1 cellular context compared by ENCODE assay signal in genomic region chr3:170128259-170128976, GRCh38.
A peak's percentile ranks its signal among the peaks of the same experiment; 100 is the strongest.
TF ChIP-seq lines count a peak whose summit lies in the region.

No MANE protein-coding gene starts in this region.

TF ChIP-seq in GM12878, 131 proteins besides CTCF, POLR2A, EP300 and RAD21 (continued from another document and continues in another):
- TF ChIP-seq, protein P1, sequence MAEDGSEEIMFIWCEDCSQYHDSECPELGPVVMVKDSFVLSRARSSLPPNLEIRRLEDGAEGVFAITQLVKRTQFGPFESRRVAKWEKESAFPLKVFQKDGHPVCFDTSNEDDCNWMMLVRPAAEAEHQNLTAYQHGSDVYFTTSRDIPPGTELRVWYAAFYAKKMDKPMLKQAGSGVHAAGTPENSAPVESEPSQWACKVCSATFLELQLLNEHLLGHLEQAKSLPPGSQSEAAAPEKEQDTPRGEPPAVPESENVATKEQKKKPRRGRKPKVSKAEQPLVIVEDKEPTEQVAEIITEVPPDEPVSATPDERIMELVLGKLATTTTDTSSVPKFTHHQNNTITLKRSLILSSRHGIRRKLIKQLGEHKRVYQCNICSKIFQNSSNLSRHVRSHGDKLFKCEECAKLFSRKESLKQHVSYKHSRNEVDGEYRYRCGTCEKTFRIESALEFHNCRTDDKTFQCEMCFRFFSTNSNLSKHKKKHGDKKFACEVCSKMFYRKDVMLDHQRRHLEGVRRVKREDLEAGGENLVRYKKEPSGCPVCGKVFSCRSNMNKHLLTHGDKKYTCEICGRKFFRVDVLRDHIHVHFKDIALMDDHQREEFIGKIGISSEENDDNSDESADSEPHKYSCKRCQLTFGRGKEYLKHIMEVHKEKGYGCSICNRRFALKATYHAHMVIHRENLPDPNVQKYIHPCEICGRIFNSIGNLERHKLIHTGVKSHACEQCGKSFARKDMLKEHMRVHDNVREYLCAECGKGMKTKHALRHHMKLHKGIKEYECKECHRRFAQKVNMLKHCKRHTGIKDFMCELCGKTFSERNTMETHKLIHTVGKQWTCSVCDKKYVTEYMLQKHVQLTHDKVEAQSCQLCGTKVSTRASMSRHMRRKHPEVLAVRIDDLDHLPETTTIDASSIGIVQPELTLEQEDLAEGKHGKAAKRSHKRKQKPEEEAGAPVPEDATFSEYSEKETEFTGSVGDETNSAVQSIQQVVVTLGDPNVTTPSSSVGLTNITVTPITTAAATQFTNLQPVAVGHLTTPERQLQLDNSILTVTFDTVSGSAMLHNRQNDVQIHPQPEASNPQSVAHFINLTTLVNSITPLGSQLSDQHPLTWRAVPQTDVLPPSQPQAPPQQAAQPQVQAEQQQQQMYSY (CRISPR knock-in tag; IDR thresholded peaks at IDR 0.05) = no peak
- TF ChIP-seq CREB1 (IDR thresholded peaks at IDR 0.05; ENCODE audit: low read depth) (0 out of 2 replicates have a peak, but pooled peaks have one; percentile 43), POLR2AphosphoS2 (IDR thresholded peaks at IDR 0.05; ENCODE audit: low read depth, low read length) (no peak), KDM1A (IDR thresholded peaks at IDR 0.05; ENCODE audit: borderline replicate concordance) (no peak), PAX8 (IDR thresholded peaks at IDR 0.05) (no peak), ASH2L (IDR thresholded peaks at IDR 0.05; ENCODE audit: borderline replicate concordance, low read depth) (no peak), ZBED1 (IDR thresholded peaks at IDR 0.05; ENCODE audit: borderline replicate concordance) (0 out of 2 replicates have a peak, but pooled peaks have one; percentile 43), DPF2 (IDR thresholded peaks at IDR 0.05) (peak; percentile 58; the same call in 1 of the 2 replicates), ATF7 (IDR thresholded peaks at IDR 0.05; ENCODE audit: low read depth) (no peak), ZNF274 (IDR thresholded peaks at IDR 0.05; ENCODE audit: insufficient read depth, insufficient read length) (no peak), NFYA (IDR thresholded peaks at IDR 0.05; ENCODE audit: borderline replicate concordance, low read depth, low read length) (no peak), TCF7 (IDR thresholded peaks at IDR 0.05; ENCODE audit: borderline replicate concordance) (no peak), HDAC6 (IDR thresholded peaks at IDR 0.05; ENCODE audit: unreplicated experiment) (no peak), SMARCA5 (IDR thresholded peaks at IDR 0.05) (0 out of 2 replicates have a peak, but pooled peaks have one; percentile 24), PAX5 (IDR thresholded peaks at IDR 0.05; ENCODE audit: borderline replicate concordance, low read depth, low read length) (peak; percentile 77; the same call in 1 of the 2 replicates), SIN3A (IDR thresholded peaks at IDR 0.05; ENCODE audit: low read depth, low read length) (no peak), ZNF592 (IDR thresholded peaks at IDR 0.05) (no peak), RCOR1 (conservative IDR thresholded peaks at IDR 0.05; ENCODE audit: low read depth, low read length) (no peak), FOXM1 (IDR thresholded peaks at IDR 0.05; ENCODE audit: low read depth, low read length) (peak; percentile 88), BMI1 (IDR thresholded peaks at IDR 0.05; ENCODE audit: borderline replicate concordance) (no peak), NFXL1 (IDR thresholded peaks at IDR 0.05; ENCODE audit: borderline replicate concordance) (no peak), REST (IDR thresholded peaks at IDR 0.05; ENCODE audit: low read depth, low read length) (no peak), MTA2 (IDR thresholded peaks at IDR 0.05; ENCODE audit: low read depth) (peak; percentile 59; the same call in 1 of the 2 replicates), E2F8 (IDR thresholded peaks at IDR 0.05; ENCODE audit: low read depth, partially characterized antibody) (no peak), KAT2A (conservative IDR thresholded peaks at IDR 0.05; ENCODE audit: control insufficient read depth, low read depth, low read length) (no peak), ZNF384 (IDR thresholded peaks at IDR 0.05; ENCODE audit: borderline replicate concordance, low read depth, low read length) (no peak), ETV6 (conservative IDR thresholded peaks at IDR 0.05 in 1 of 2, IDR thresholded peaks at IDR 0.05 in 1 of 2; ENCODE audit: borderline replicate concordance in 1 of 2, low read depth in 1 of 2) (0 out of 4 replicates have a peak, but pooled peaks of 1 of the 2 experiments have one; percentile 10), BRCA1 (IDR thresholded peaks at IDR 0.05; ENCODE audit: low read depth, low read length) (no peak), CHD1 (IDR thresholded peaks at IDR 0.05; ENCODE audit: low read depth, low read length) (no peak), SP1 (IDR thresholded peaks at IDR 0.05; ENCODE audit: low read depth, low read length) (no peak), MEF2A (IDR thresholded peaks at IDR 0.05; ENCODE audit: insufficient read depth, low read depth, low read length) (peak; percentile 82), LARP7 (IDR thresholded peaks at IDR 0.05) (no peak), SREBF1 (IDR thresholded peaks at IDR 0.05; ENCODE audit: low read length) (no peak), WRNIP1 (IDR thresholded peaks at IDR 0.05; ENCODE audit: borderline replicate concordance, low read depth, low read length) (no peak), CEBPB (IDR thresholded peaks at IDR 0.05; ENCODE audit: borderline replicate concordance in 1 of 2, low read depth in 2 of 2, low read length in 2 of 2) (no peak)
- TF ChIP-seq, protein P2, sequence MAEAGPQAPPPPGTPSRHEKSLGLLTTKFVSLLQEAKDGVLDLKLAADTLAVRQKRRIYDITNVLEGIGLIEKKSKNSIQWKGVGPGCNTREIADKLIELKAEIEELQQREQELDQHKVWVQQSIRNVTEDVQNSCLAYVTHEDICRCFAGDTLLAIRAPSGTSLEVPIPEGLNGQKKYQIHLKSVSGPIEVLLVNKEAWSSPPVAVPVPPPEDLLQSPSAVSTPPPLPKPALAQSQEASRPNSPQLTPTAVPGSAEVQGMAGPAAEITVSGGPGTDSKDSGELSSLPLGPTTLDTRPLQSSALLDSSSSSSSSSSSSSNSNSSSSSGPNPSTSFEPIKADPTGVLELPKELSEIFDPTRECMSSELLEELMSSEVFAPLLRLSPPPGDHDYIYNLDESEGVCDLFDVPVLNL (IDR thresholded peaks at IDR 0.05; ENCODE audit: low read depth, low read length) = no peak
- TF ChIP-seq, protein P3, sequence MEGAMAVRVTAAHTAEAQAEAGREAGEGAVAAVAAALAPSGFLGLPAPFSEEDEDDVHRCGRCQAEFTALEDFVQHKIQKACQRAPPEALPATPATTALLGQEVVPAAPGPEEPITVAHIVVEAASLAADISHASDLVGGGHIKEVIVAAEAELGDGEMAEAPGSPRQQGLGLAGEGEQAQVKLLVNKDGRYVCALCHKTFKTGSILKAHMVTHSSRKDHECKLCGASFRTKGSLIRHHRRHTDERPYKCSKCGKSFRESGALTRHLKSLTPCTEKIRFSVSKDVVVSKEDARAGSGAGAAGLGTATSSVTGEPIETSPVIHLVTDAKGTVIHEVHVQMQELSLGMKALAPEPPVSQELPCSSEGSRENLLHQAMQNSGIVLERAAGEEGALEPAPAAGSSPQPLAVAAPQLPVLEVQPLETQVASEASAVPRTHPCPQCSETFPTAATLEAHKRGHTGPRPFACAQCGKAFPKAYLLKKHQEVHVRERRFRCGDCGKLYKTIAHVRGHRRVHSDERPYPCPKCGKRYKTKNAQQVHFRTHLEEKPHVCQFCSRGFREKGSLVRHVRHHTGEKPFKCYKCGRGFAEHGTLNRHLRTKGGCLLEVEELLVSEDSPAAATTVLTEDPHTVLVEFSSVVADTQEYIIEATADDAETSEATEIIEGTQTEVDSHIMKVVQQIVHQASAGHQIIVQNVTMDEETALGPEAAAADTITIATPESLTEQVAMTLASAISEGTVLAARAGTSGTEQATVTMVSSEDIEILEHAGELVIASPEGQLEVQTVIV (IDR thresholded peaks at IDR 0.05; ENCODE audit: borderline replicate concordance, partially characterized antibody) = no peak
- TF ChIP-seq, protein P4, sequence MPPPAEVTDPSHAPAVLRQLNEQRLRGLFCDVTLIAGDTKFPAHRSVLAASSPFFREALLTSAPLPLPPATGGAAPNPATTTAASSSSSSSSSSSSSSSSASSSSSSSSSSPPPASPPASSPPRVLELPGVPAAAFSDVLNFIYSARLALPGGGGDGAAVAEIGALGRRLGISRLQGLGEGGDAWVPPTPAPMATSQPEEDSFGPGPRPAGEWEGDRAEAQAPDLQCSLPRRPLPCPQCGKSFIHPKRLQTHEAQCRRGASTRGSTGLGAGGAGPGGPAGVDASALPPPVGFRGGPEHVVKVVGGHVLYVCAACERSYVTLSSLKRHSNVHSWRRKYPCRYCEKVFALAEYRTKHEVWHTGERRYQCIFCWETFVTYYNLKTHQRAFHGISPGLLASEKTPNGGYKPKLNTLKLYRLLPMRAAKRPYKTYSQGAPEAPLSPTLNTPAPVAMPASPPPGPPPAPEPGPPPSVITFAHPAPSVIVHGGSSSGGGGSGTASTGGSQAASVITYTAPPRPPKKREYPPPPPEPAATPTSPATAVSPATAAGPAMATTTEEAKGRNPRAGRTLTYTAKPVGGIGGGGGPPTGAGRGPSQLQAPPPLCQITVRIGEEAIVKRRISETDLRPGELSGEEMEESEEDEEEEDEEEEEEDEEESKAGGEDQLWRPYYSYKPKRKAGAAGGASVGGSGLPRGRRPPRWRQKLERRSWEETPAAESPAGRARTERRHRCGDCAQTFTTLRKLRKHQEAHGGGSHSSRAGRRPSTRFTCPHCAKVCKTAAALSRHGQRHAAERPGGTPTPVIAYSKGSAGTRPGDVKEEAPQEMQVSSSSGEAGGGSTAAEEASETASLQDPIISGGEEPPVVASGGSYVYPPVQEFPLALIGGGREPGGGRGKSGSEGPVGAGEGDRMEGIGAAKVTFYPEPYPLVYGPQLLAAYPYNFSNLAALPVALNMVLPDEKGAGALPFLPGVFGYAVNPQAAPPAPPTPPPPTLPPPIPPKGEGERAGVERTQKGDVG (CRISPR knock-in tag; IDR thresholded peaks at IDR 0.05) = no peak
- TF ChIP-seq, protein P5, sequence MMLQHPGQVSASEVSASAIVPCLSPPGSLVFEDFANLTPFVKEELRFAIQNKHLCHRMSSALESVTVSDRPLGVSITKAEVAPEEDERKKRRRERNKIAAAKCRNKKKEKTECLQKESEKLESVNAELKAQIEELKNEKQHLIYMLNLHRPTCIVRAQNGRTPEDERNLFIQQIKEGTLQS (IDR thresholded peaks at IDR 0.05; ENCODE audit: borderline replicate concordance, extremely low read depth, low read depth, low read length) = no peak
